ENCODE assay signal across 8 cellular contexts in the genomic region with DNA sequence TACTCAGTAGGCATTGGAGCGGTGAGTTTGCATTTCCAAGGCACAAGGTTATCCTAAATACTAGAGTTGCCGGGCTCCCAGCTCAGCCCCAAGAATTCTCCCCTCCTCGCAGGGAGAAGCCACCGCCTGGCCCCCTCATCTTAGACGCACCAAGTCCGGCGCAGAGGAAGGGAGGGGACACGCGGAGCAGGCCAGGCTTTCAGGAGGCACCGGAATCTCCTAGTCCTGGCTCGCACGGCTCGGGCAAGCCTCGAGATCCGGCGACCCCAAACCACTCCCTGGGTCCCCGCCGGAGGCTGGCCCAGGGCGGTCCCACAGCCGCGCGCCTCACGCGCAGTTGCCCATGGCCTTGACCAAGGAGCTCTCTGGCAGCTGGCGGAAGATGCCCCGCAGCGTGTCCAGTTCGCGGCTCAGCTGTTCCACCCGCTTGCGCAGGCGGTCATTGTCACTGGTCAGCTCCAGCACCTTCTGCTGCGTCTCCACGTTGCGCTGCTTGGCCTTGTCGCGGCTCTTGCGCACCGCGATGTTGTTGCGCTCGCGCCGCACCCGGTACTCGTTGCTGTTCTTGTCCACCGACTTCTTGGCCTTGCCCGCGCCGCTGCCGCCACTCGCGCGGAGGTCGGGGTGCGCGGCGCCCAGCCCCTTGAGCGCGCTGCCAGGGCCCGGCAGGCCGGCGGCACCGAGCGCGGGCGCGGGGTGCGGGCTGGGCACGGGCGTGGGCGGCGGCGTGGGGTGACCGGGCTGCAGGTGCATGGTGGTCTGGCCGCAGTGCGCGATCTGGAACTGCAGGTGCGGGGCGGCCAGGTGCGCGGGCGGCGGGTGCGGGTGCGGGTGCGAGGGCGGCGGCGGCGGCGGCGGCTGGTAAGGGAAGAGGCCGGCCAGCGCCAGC. TPM values are rescaled to one million over a fixed set of nuclear protein-coding genes. Genes with fewer than 3 reads are reported as not detected.
DNase-seq lines count a peak whose midpoint lies in the region; ATAC-seq, FAIRE-seq and TF ChIP-seq lines count a peak whose summit lies in the region.
"Had no signal": no experiment of that assay in that cellular context is flagged by ENCODE, and none has a peak within 500 bp of the region (broad histone marks: within the 10 kb centered on the region; RNA-seq: fewer than 3 reads in every experiment).

No MANE protein-coding gene starts in this region.

- no peak for TF ChIP-seq CTCF in keratinocyte (optimal IDR thresholded peaks at IDR 0.05 in 1 of 3, IDR thresholded peaks at IDR 0.05 in 1 of 3, conservative IDR thresholded peaks at IDR 0.05 in 1 of 3; ENCODE audit: extremely low read depth in 1 of 3, insufficient read depth in 2 of 3, low read length in 3 of 3)
- no peak for TF ChIP-seq CTCF in omental fat pad (IDR thresholded peaks at IDR 0.05)

- H3K36me3 ChIP-seq in GM23248 (ENCODE audit: low read depth), result no peaks in the 10 kb centered on the region
- H3K36me3 ChIP-seq in keratinocyte (ENCODE audit: control insufficient read depth in 2 of 2, extremely low read depth in 1 of 2, insufficient read depth in 2 of 2, low read length in 2 of 2), result no peaks in the 10 kb centered on the region
- no peaks in the 10 kb centered on the region for H3K36me3 ChIP-seq in small intestine (ENCODE audit: control insufficient read depth in 2 of 2, insufficient read depth in 2 of 2, low read length in 2 of 2)

- no peaks in the 10 kb centered on the region for H3K4me1 ChIP-seq in GM23248 (ENCODE audit: insufficient read depth)
- H3K4me1 ChIP-seq in keratinocyte (ENCODE audit: control insufficient read depth, extremely low read depth, insufficient read depth, low read length), result peaks cover 54% of the 10 kb centered on the region
- peaks cover 5 to 8% of the 10 kb centered on the region in 2 donors for H3K4me1 ChIP-seq in small intestine (ENCODE audit: control insufficient read depth in 2 of 2, insufficient read depth in 1 of 2, low read depth in 1 of 2, low read length in 1 of 2)

- H3K9me3 Mint-ChIP-seq in activated naive CD8-positive, alpha-beta T cell (ENCODE audit: low read depth), result no peaks in the 10 kb centered on the region

- H3K27ac Mint-ChIP-seq in activated naive CD8-positive, alpha-beta T cell, result no peak overlapping the region

- H3K9ac ChIP-seq in GM23248 (no peak overlapping the region), keratinocyte (ENCODE audit: control insufficient read depth, extremely low read depth, insufficient read depth, low read length) (peak overlapping the region; percentile 37)

- H3K27me3 ChIP-seq in GM23248 (replicated peaks; ENCODE audit: insufficient read depth), result peaks cover 35% of the 10 kb centered on the region
- H3K27me3 ChIP-seq in keratinocyte (ENCODE audit: control insufficient read depth, extremely low read depth, insufficient read depth, low read length), result peaks cover 21% of the 10 kb centered on the region
- peaks cover 0 to 5% of the 10 kb centered on the region in 2 donors for H3K27me3 ChIP-seq in small intestine (ENCODE audit: control insufficient read depth in 2 of 2, insufficient read depth in 2 of 2, low read length in 2 of 2)

- H3K36me3 Mint-ChIP-seq in activated naive CD8-positive, alpha-beta T cell, result no peaks in the 10 kb centered on the region

- no peak overlapping the region for H3K27ac ChIP-seq in GM23248
- no peak overlapping the region for H3K27ac ChIP-seq in keratinocyte (ENCODE audit: control insufficient read depth, insufficient read depth, low read length)
- H3K27ac ChIP-seq in small intestine (ENCODE audit: low read depth in 1 of 2, low read length in 1 of 2), result peak overlapping the region; percentile 56 to 79

- peaks cover 2% of the 10 kb centered on the region for H3K4me1 Mint-ChIP-seq in activated naive CD8-positive, alpha-beta T cell (ENCODE audit: low read depth)

- in situ Hi-C loops in GM23248 (cut with MboI), result no loop called here

- H3K9me1 ChIP-seq in keratinocyte (ENCODE audit: control insufficient read depth, extremely low read depth, insufficient read depth, low read length), result no peaks in the 10 kb centered on the region

- dilution Hi-C loops in keratinocyte (cut with MboI; ENCODE audit: extremely low pct_ligation_motif_present, low sequenced_read_pairs), result no loop called here

- DNase-seq in GM23248 (peak; percentile 37), keratinocyte (ENCODE audit: low read depth, low spot score) (no peak), small intestine (no peak), AML-193 (lab: John Stamatoyannopoulos, UW) (no peak), EL (no peak), omental fat pad (ENCODE audit: low spot score) (no peak)

- no peak overlapping the region for H3K4me2 ChIP-seq in GM23248 (ENCODE audit: unreplicated experiment)
- peak overlapping the region; percentile 72 for H3K4me2 ChIP-seq in keratinocyte (ENCODE audit: control insufficient read depth, extremely low read depth, insufficient read depth, low read depth, low read length)

- H3K9me3 ChIP-seq in GM23248 (ENCODE audit: low read depth), result no peaks in the 10 kb centered on the region
- no peaks in the 10 kb centered on the region for H3K9me3 ChIP-seq in keratinocyte (ENCODE audit: control insufficient read depth, low read depth, low read length)
- no peaks in the 10 kb centered on the region for H3K9me3 ChIP-seq in small intestine (ENCODE audit: control insufficient read depth, low read depth)

- WGBS in GM23248 (ENCODE audit: low coverage in 1 of 2, low lambda C conversion rate in 2 of 2, missing lambda C conversion rate in 2 of 2), 2 experiments, result 2 to 3% methylated on average over 58 to 63 of the region's 95 CpGs
- 1 to 3% (median 2%) methylated on average over 72 to 95 of the region's 95 CpGs for WGBS in small intestine, 3 donors

- H3K27me3 Mint-ChIP-seq in activated naive CD8-positive, alpha-beta T cell, result peaks cover 15% of the 10 kb centered on the region

- peak overlapping the region; percentile 22; the same call in 1 of the 2 replicates for H3K4me3 ChIP-seq in GM23248
- peak overlapping the region; percentile 22 to 45 (median 38) for H3K4me3 ChIP-seq in keratinocyte (ENCODE audit: control insufficient read depth in 2 of 3, extremely low read depth in 1 of 3, insufficient read depth in 2 of 3, low read depth in 1 of 3, low read length in 3 of 3)
- peak overlapping the region; percentile 54 to 89 for H3K4me3 ChIP-seq in small intestine (ENCODE audit: low read depth in 1 of 2, low read length in 2 of 2)

- FAIRE-seq in keratinocyte (lab: Jason Lieb, UNC), result no peak
- FAIRE-seq in small intestine (lab: Jason Lieb, UNC), result no peak
- FAIRE-seq: H54 had no signal

- H3K79me2 ChIP-seq in GM23248 (ENCODE audit: insufficient read depth) (no peaks in the 10 kb centered on the region), keratinocyte (ENCODE audit: control insufficient read depth, insufficient read depth, low read length) (no peaks in the 10 kb centered on the region)

- H3K9me2 ChIP-seq in GM23248 (ENCODE audit: insufficient read depth), result no peaks in the 10 kb centered on the region

- H3F3A ChIP-seq in GM23248 (ENCODE audit: insufficient read depth), result no peaks in the 10 kb centered on the region

- peak overlapping the region; percentile 67 for H3K4me3 Mint-ChIP-seq in activated naive CD8-positive, alpha-beta T cell

- ATAC-seq in omental fat pad (ENCODE audit: low FRiP score), result no peak

- H2AFZ ChIP-seq in GM23248, result no peak overlapping the region
- peak overlapping the region; percentile 20 for H2AFZ ChIP-seq in keratinocyte (ENCODE audit: control insufficient read depth, low read length)

- no peaks in the 10 kb centered on the region for H4K20me1 ChIP-seq in GM23248 (ENCODE audit: insufficient read depth)
- no peaks in the 10 kb centered on the region for H4K20me1 ChIP-seq in keratinocyte (ENCODE audit: control insufficient read depth, extremely low read depth, insufficient read depth, low read length)

RNA-seq across cellular contexts. Expression of gene CEBPA, which starts 1.1 kb away (rescaled TPM):
- 0.22 and 0.63 TPM in 2 replicates for total RNA-seq in GM23248 (2014; rRNA removed; shearing (Covaris generic))
- not detected in 2 replicates for polyA plus RNA-seq in GM23248 (2016; fragmentation: Nextera tagmentation; extraction: Ambion mirVana)
- 1.5 to 6.4 TPM (median 3.6 TPM) in 3 replicates for polyA plus RNA-seq in keratinocyte
- 14.5 TPM for polyA plus RNA-seq in keratinocyte (2011; ENCODE audit: low read depth)
- polyA plus RNA-seq in keratinocyte (2011; cell fraction: cytosol; rRNA removed), result 1.3 and 1.9 TPM in 2 replicates
- 2.4 and 3.3 TPM in 2 replicates for polyA plus RNA-seq in keratinocyte (2011; cell fraction: nucleus; rRNA removed)
- 2.0 and 21.4 TPM in 2 replicates for polyA plus RNA-seq in keratinocyte (2012; ENCODE audit: low replicate concordance)
- 1.9 to 4.6 TPM (median 2.1 TPM) in 3 replicates for polyA minus RNA-seq in keratinocyte
- polyA minus RNA-seq in keratinocyte (2011; cell fraction: cytosol; rRNA and poly(A)+ RNA removed), result 1.7 TPM
- 1.5 and 4.0 TPM in 2 replicates for polyA minus RNA-seq in keratinocyte (2011; cell fraction: nucleus; rRNA and poly(A)+ RNA removed)
- 10 to 100 TPM; 31.0 to 69.3 (median 47.0) TPM for polyA plus RNA-seq in small intestine
- total RNA-seq in omental fat pad, result 100 to 1,000 TPM; 100 to 567 (median 166) TPM

Comparison
In these comparisons a context has a peak if more than half of its experiments do, and no peak if none do; other contexts are left out.
1. H3K27ac ChIP-seq: peak in small intestine (2 of 2); none in GM23248 (single experiment) and keratinocyte (single experiment).
2. Peak in every context shown above with its lines, with median percentiles within 50 percentile points of each other: H3K4me3 ChIP-seq.